In the genomic region with DNA sequence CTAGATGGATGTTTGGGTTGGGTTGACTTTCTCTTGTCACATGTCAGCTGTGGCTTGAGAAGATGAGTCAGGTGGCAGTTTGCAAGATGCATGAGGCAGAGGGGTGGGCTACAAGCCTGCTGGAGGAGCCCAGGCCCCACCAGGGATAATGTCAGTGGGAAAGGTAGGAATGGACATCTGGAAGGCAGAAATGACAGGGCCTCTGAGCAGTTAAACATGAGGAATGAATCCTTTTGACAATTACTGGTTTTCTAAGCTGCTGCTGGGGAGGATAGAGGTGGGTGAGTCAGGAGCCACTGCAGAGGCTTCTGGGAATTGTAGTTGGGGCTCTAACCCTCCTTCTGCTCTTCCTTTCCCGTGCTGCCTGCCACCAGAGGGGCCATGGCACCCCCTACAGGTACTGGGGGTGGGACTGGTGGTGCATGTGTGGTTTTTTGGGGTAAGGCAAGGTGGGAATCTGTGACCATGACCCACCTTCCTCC, we compare ENCODE assay signal across 11 cellular contexts. TPM values are rescaled to one million over a fixed set of nuclear protein-coding genes. Genes with fewer than 3 reads are reported as not detected.
DNase-seq lines count a peak whose midpoint lies in the region; ATAC-seq, FAIRE-seq and TF ChIP-seq lines count a peak whose summit lies in the region.
"Had no signal": no experiment of that assay in that cellular context is flagged by ENCODE, and none has a peak within 500 bp of the region (broad histone marks: within the 10 kb centered on the region; RNA-seq: fewer than 3 reads in every experiment).

No MANE protein-coding gene starts in this region.

- RAD21 ChIA-PET in GM12878 (lab: Charles Lee; ENCODE audit: unreplicated experiment), result interaction anchor here (0.6 kb wide), 1 partner anchor 8 kb away, joined by 3 read pairs; no protein-coding TSS in a partner anchor

- H3K4me1 ChIP-seq in GM12878 (ENCODE audit: control insufficient read depth, insufficient read depth, low read length), result peaks cover 12% of the 10 kb centered on the region

- H4K20me1 ChIP-seq in GM12878 (ENCODE audit: control insufficient read depth, insufficient read depth), result no peaks in the 10 kb centered on the region

- WGBS in GM12878 (ENCODE audit: insufficient coverage, insufficient replicate concordance, low lambda C conversion rate, missing lambda C conversion rate), result 92% methylated on average over 1 of the region's 1 CpG

- in situ Hi-C loops in GM12878 (cut with MboI), result no loop called here

- TF ChIP-seq CTCF in RWPE1 (conservative IDR thresholded peaks at IDR 0.05; ENCODE audit: low read depth) (no peak), GM12878 (IDR thresholded peaks at IDR 0.05 in 2 of 3, conservative IDR thresholded peaks at IDR 0.05 in 1 of 3; ENCODE audit: control insufficient read depth in 2 of 3, extremely low read depth in 1 of 3, insufficient read depth in 1 of 3, low read depth in 3 of 3, low read length in 3 of 3) (peak; percentile 25 to 40 (median 31); a peak in 4 of 6 replicates)

- no peak for FAIRE-seq in GM12878 (lab: Jason Lieb, UNC)
- FAIRE-seq: TTC549 had no signal

- H3K4me3 ChIP-seq in GM12878, result no peak overlapping the region
- H3K4me3 ChIP-seq: BLaER1 had no signal

- no peak overlapping the region for H3K4me2 ChIP-seq in GM12878 (ENCODE audit: control insufficient read depth, insufficient read depth)
- H3K4me2 ChIP-seq: BLaER1 had no signal

- no peak for TF ChIP-seq EP300 in GM12878 (IDR thresholded peaks at IDR 0.05; ENCODE audit: borderline replicate concordance in 1 of 2, control insufficient read depth in 1 of 2, low read depth in 2 of 2, low read length in 2 of 2)

- TF ChIP-seq POLR2A in GM12878 (IDR thresholded peaks at IDR 0.05; ENCODE audit: low read depth, low read length), result no peak

- H3K36me3 ChIP-seq in GM12878 (ENCODE audit: control insufficient read depth in 2 of 2, insufficient read depth in 2 of 2, low read length in 1 of 2), result peaks cover 9 to 24% of the 10 kb centered on the region in 2 experiments

- CTCF ChIA-PET in RWPE1 (lab: Yijun Ruan, JAX), result interaction anchor here (0.6 kb wide), 1 partner anchor 58 kb away, joined by 3 read pairs; no protein-coding TSS in a partner anchor
- CTCF ChIA-PET in GM12878 (lab: Yijun Ruan, JAX), result interaction anchor here (1.0 kb wide), 1 partner anchor 33 kb away, joined by 3 read pairs; no protein-coding TSS in a partner anchor

- no TSS peak for BruUV-seq in GM12878 (replicated peaks; lab: Mats Ljungman, UMichigan)

- no peaks in the 10 kb centered on the region for H3K79me2 ChIP-seq in GM12878 (ENCODE audit: control insufficient read depth, insufficient read depth, low read length)

- H3K9me3 ChIP-seq in GM12878 (replicated peaks; ENCODE audit: control insufficient read depth, insufficient read depth, low read length), result no peaks in the 10 kb centered on the region
- H3K9me3 ChIP-seq: BLaER1 had no signal

- DNase-seq in NOMO-1 treated with DMSO at 0.1 percent for 48 hours (lab: John Stamatoyannopoulos, UW; ENCODE audit: unreplicated experiment), result peak; percentile 37
- DNase-seq in NOMO-1 treated with dmso at 0.1 percent for 144 hours (lab: John Stamatoyannopoulos, UW; ENCODE audit: unreplicated experiment), result no peak
- peak; percentile 32 for DNase-seq in RWPE1 (ENCODE audit: low spot score)
- DNase-seq in GM12878 (ENCODE audit: low read depth, low spot score), result no peak
- peak; percentile 65 for DNase-seq in stimulated activated CD8-positive, alpha-beta memory T cell treated with anti-CD3 and anti-CD28 coated beads, Interleukin-4, amount 100 ng/mL, for 48 hours
- DNase-seq in NCI-H774 (lab: John Stamatoyannopoulos, UW), result no peak
- no peak for DNase-seq in cortex of kidney (lab: John Stamatoyannopoulos, UW)
- DNase-seq: glutamatergic neuron had no signal

- H3K9ac ChIP-seq in GM12878 (ENCODE audit: control insufficient read depth, insufficient read depth, low read length), result no peak overlapping the region
- H3K9ac ChIP-seq: BLaER1 had no signal

- H3K27me3 ChIP-seq in GM12878 (replicated peaks in 1 of 2; ENCODE audit: control insufficient read depth in 2 of 2, insufficient read depth in 2 of 2, low read length in 1 of 2), result no peaks in the 10 kb centered on the region
- H3K27me3 ChIP-seq: BLaER1 had no signal

- no peak overlapping the region for H2AFZ ChIP-seq in GM12878 (ENCODE audit: control insufficient read depth, low read depth, low read length)

- SMC1A ChIA-PET in GM12878 (lab: Charles Lee; ENCODE audit: uncharacterized antibody, unreplicated experiment), result interaction anchor here (1.4 kb wide), 1 partner anchor 43 kb away, joined by 3 read pairs; no protein-coding TSS in a partner anchor

- POLR2A ChIA-PET in RWPE1 (lab: Yijun Ruan, JAX; ENCODE audit: low non-redundant PET), result no interaction called here
- POLR2A ChIA-PET in GM12878 (lab: Charles Lee), result no interaction called here

- ATAC-seq in GM12878, result peak; percentile 24; the same call in 1 of the 3 replicates
- no peak for ATAC-seq in HG03521 (IDR thresholded peaks at IDR 0.05; ENCODE audit: unreplicated experiment)

- intact Hi-C loops in GM12878 (cut with micrococcal nuclease; ENCODE audit: unreplicated experiment), result no loop called here

- TF ChIP-seq RAD21 in GM12878 (IDR thresholded peaks at IDR 0.05; ENCODE audit: insufficient read depth, low read depth, low read length), result peak; percentile 51

- H3K27ac ChIP-seq in RWPE1 (no peak overlapping the region; the same call in 1 of the 2 replicates), GM12878 (ENCODE audit: control insufficient read depth, insufficient read depth) (no peak overlapping the region)
- H3K27ac ChIP-seq: BLaER1 had no signal

RNA-seq across cellular contexts. Expression of a gene that starts 15.7 kb away (rescaled TPM):
- total RNA-seq in GM12878 (2013; cell fraction: nucleolus; rRNA removed), result not detected in 2 replicates
- 0.11 TPM in 1 of 2 replicates, not detected in the other for total RNA-seq in GM12878 (2014; rRNA removed)
- total RNA-seq in GM12878 (2014; rRNA removed; fragmentation: Illumina TruSeq; extraction: Trizol), result not detected in 2 replicates
- not detected in 2 replicates for total RNA-seq in GM12878 (2021)
- polyA plus RNA-seq in GM12878 (2011; ENCODE audit: low read depth), result 0.09 TPM
- polyA plus RNA-seq in GM12878 (2011; rRNA removed), result not detected in 2 replicates
- 0.05 TPM in 1 of 2 replicates, not detected in the other for polyA plus RNA-seq in GM12878 (2011; cell fraction: cytosol; rRNA removed)
- polyA plus RNA-seq in GM12878 (2011; cell fraction: nucleus; rRNA removed), result 0.16 TPM in 1 of 2 replicates, not detected in the other
- 0.13 TPM in 1 of 2 replicates, not detected in the other for polyA plus RNA-seq in GM12878 (2012)
- not detected in 2 replicates for polyA plus RNA-seq in GM12878 (2014; fragmentation: Illumina TruSeq; extraction: Trizol)
- polyA plus RNA-seq in GM12878 (2014; fragmentation: Nextera tagmentation; extraction: Ambion mirVana), result not detected
- 0.04 and 0.06 TPM in 2 replicates for polyA plus RNA-seq in GM12878 (2014; rRNA removed)
- not detected for polyA plus RNA-seq in GM12878 (2016; fragmentation: Nextera tagmentation; extraction: Ambion mirVana)
- not detected in 2 replicates for polyA minus RNA-seq in GM12878 (2011; rRNA and poly(A)+ RNA removed)
- polyA minus RNA-seq in GM12878 (2011; cell fraction: cytosol; rRNA and poly(A)+ RNA removed), result not detected in 2 replicates
- polyA minus RNA-seq in GM12878 (2011; cell fraction: nucleus; rRNA and poly(A)+ RNA removed), result not detected in 2 replicates

RNA-seq across cellular contexts. Expression of a gene that starts 21.8 kb away (rescaled TPM):
- total RNA-seq in GM12878 (2013; cell fraction: nucleolus; rRNA removed), result 25.2 and 34.3 TPM in 2 replicates
- 24.3 and 25.8 TPM in 2 replicates for total RNA-seq in GM12878 (2014; rRNA removed)
- 20.9 and 25.6 TPM in 2 replicates for total RNA-seq in GM12878 (2014; rRNA removed; fragmentation: Illumina TruSeq; extraction: Trizol)
- 61.1 and 65.9 TPM in 2 replicates for total RNA-seq in GM12878 (2021)
- polyA plus RNA-seq in GM12878 (2011; ENCODE audit: low read depth), result 5.6 TPM
- 30.2 and 33.8 TPM in 2 replicates for polyA plus RNA-seq in GM12878 (2011; rRNA removed)
- 19.2 and 24.9 TPM in 2 replicates for polyA plus RNA-seq in GM12878 (2011; cell fraction: cytosol; rRNA removed)
- 29.5 and 36.6 TPM in 2 replicates for polyA plus RNA-seq in GM12878 (2011; cell fraction: nucleus; rRNA removed)
- polyA plus RNA-seq in GM12878 (2012), result 16.9 and 20.1 TPM in 2 replicates
- polyA plus RNA-seq in GM12878 (2014; fragmentation: Illumina TruSeq; extraction: Trizol), result 10.3 and 21.2 TPM in 2 replicates
- 1 to 10 TPM; 1.4 to 1.5 TPM for polyA plus RNA-seq in GM12878 (2014; fragmentation: Nextera tagmentation; extraction: Ambion mirVana)
- polyA plus RNA-seq in GM12878 (2014; rRNA removed), result 25.2 and 26.5 TPM in 2 replicates
- polyA plus RNA-seq in GM12878 (2016; fragmentation: Nextera tagmentation; extraction: Ambion mirVana), result 10 to 100 TPM in 1 of 2 experiments, 1 to 10 TPM in 1; 3.9 to 18.9 TPM
- polyA minus RNA-seq in GM12878 (2011; rRNA and poly(A)+ RNA removed), result 30.9 and 40.5 TPM in 2 replicates
- 11.5 and 20.6 TPM in 2 replicates for polyA minus RNA-seq in GM12878 (2011; cell fraction: cytosol; rRNA and poly(A)+ RNA removed)
- 7.3 and 14.9 TPM in 2 replicates for polyA minus RNA-seq in GM12878 (2011; cell fraction: nucleus; rRNA and poly(A)+ RNA removed)

RNA-seq across cellular contexts. Expression of a gene that starts 22.2 kb away (rescaled TPM):
- total RNA-seq in GM12878 (2013; cell fraction: nucleolus; rRNA removed), result not detected in 2 replicates
- total RNA-seq in GM12878 (2014; rRNA removed) (0.16 and 0.28 TPM in 2 replicates), GM12878 (2014; rRNA removed; fragmentation: Illumina TruSeq; extraction: Trizol) (0.18 and 0.27 TPM in 2 replicates), GM12878 (2021) (0.21 and 0.29 TPM in 2 replicates)
- polyA plus RNA-seq in GM12878 (2011; ENCODE audit: low read depth), result 0.83 TPM
- polyA plus RNA-seq in GM12878 (2011; rRNA removed) (0.29 and 0.36 TPM in 2 replicates), GM12878 (2014; fragmentation: Illumina TruSeq; extraction: Trizol) (0.19 and 0.49 TPM in 2 replicates), GM12878 (2014; fragmentation: Nextera tagmentation; extraction: Ambion mirVana) (under 1 TPM; 0.61 to 0.64 TPM), GM12878 (2014; rRNA removed) (0.15 and 0.77 TPM in 2 replicates), GM12878 (2016; fragmentation: Nextera tagmentation; extraction: Ambion mirVana) (1 to 10 TPM in 1 of 2 experiments, under 1 TPM in 1; 0.99 to 1.8 TPM)
- polyA plus RNA-seq in GM12878 (2011; cell fraction: cytosol; rRNA removed), result 0.40 and 0.48 TPM in 2 replicates
- polyA plus RNA-seq in GM12878 (2011; cell fraction: nucleus; rRNA removed), result 2.4 and 3.7 TPM in 2 replicates
- 0.70 and 0.79 TPM in 2 replicates for polyA plus RNA-seq in GM12878 (2012)
- not detected in 2 replicates for polyA minus RNA-seq in GM12878 (2011; rRNA and poly(A)+ RNA removed)
- not detected in 2 replicates for polyA minus RNA-seq in GM12878 (2011; cell fraction: cytosol; rRNA and poly(A)+ RNA removed)
- polyA minus RNA-seq in GM12878 (2011; cell fraction: nucleus; rRNA and poly(A)+ RNA removed), result 0.36 TPM in 1 of 2 replicates, not detected in the other

RNA-seq across cellular contexts. Expression of a gene that starts 32.0 kb away (rescaled TPM):
- total RNA-seq in GM12878 (2013; cell fraction: nucleolus; rRNA removed), result 39.5 and 57.2 TPM in 2 replicates
- total RNA-seq in GM12878 (2014; rRNA removed) (3.2 and 4.1 TPM in 2 replicates), GM12878 (2014; rRNA removed; fragmentation: Illumina TruSeq; extraction: Trizol) (4.6 and 5.7 TPM in 2 replicates), GM12878 (2021) (27.7 and 29.3 TPM in 2 replicates)
- 8.1 TPM for polyA plus RNA-seq in GM12878 (2011; ENCODE audit: low read depth)
- polyA plus RNA-seq in GM12878 (2011; rRNA removed) (6.3 and 9.9 TPM in 2 replicates), GM12878 (2014; fragmentation: Illumina TruSeq; extraction: Trizol) (7.3 and 15.9 TPM in 2 replicates), GM12878 (2014; fragmentation: Nextera tagmentation; extraction: Ambion mirVana) (1 to 10 TPM in 1 of 2 experiments, under 1 TPM in 1; 0.42 to 1.7 TPM), GM12878 (2014; rRNA removed) (24.7 and 26.8 TPM in 2 replicates), GM12878 (2016; fragmentation: Nextera tagmentation; extraction: Ambion mirVana) (10 to 100 TPM; 12.5 to 13.1 TPM)
- polyA plus RNA-seq in GM12878 (2011; cell fraction: cytosol; rRNA removed), result 8.6 and 10.8 TPM in 2 replicates
- 61.7 and 76.8 TPM in 2 replicates for polyA plus RNA-seq in GM12878 (2011; cell fraction: nucleus; rRNA removed)
- 23.9 and 26.3 TPM in 2 replicates for polyA plus RNA-seq in GM12878 (2012)
- polyA minus RNA-seq in GM12878 (2011; rRNA and poly(A)+ RNA removed), result 8.4 and 18.2 TPM in 2 replicates
- 12.9 and 22.2 TPM in 2 replicates for polyA minus RNA-seq in GM12878 (2011; cell fraction: cytosol; rRNA and poly(A)+ RNA removed)
- polyA minus RNA-seq in GM12878 (2011; cell fraction: nucleus; rRNA and poly(A)+ RNA removed), result 12.0 and 16.1 TPM in 2 replicates

RNA-seq across cellular contexts. Expression of a gene that starts 51.9 kb away (rescaled TPM):
- 17.1 and 23.0 TPM in 2 replicates for total RNA-seq in GM12878 (2013; cell fraction: nucleolus; rRNA removed)
- total RNA-seq in GM12878 (2014; rRNA removed), result 76.5 and 80.2 TPM in 2 replicates
- total RNA-seq in GM12878 (2014; rRNA removed; fragmentation: Illumina TruSeq; extraction: Trizol), result 94.4 and 99.2 TPM in 2 replicates
- total RNA-seq in GM12878 (2021), result 76.5 and 77.5 TPM in 2 replicates
- polyA plus RNA-seq in GM12878 (2011; ENCODE audit: low read depth), result 40.1 TPM
- 73.8 and 78.2 TPM in 2 replicates for polyA plus RNA-seq in GM12878 (2011; rRNA removed)
- 76.4 and 89.7 TPM in 2 replicates for polyA plus RNA-seq in GM12878 (2011; cell fraction: cytosol; rRNA removed)
- 59.5 and 64.5 TPM in 2 replicates for polyA plus RNA-seq in GM12878 (2011; cell fraction: nucleus; rRNA removed)
- 76.8 and 88.6 TPM in 2 replicates for polyA plus RNA-seq in GM12878 (2012)
- 46.5 and 107 TPM in 2 replicates for polyA plus RNA-seq in GM12878 (2014; fragmentation: Illumina TruSeq; extraction: Trizol)
- polyA plus RNA-seq in GM12878 (2014; fragmentation: Nextera tagmentation; extraction: Ambion mirVana), result 10 to 100 TPM in 1 of 2 experiments, 1 to 10 TPM in 1; 7.9 to 31.7 TPM
- polyA plus RNA-seq in GM12878 (2014; rRNA removed), result 96.3 and 105 TPM in 2 replicates
- 100 to 1,000 TPM; 133 to 146 TPM for polyA plus RNA-seq in GM12878 (2016; fragmentation: Nextera tagmentation; extraction: Ambion mirVana)
- polyA minus RNA-seq in GM12878 (2011; rRNA and poly(A)+ RNA removed), result 28.7 and 39.6 TPM in 2 replicates
- 12.8 and 16.7 TPM in 2 replicates for polyA minus RNA-seq in GM12878 (2011; cell fraction: cytosol; rRNA and poly(A)+ RNA removed)
- polyA minus RNA-seq in GM12878 (2011; cell fraction: nucleus; rRNA and poly(A)+ RNA removed), result 9.8 and 14.5 TPM in 2 replicates

Comparison
In these comparisons a context has a peak if more than half of its experiments do, and no peak if none do; other contexts are left out.
1. DNase-seq: peak in NOMO-1 treated with DMSO at 0.1 percent for 48 hours (single experiment), RWPE1 (single experiment) and stimulated activated CD8-positive, alpha-beta memory T cell treated with anti-CD3 and anti-CD28 coated beads, Interleukin-4, amount 100 ng/mL, for 48 hours (single experiment); none in NOMO-1 treated with dmso at 0.1 percent for 144 hours (single experiment), GM12878 (single experiment), NCI-H774 (single experiment) and cortex of kidney (single experiment).